9 cellular contexts compared by ENCODE assay signal in the genomic region with DNA sequence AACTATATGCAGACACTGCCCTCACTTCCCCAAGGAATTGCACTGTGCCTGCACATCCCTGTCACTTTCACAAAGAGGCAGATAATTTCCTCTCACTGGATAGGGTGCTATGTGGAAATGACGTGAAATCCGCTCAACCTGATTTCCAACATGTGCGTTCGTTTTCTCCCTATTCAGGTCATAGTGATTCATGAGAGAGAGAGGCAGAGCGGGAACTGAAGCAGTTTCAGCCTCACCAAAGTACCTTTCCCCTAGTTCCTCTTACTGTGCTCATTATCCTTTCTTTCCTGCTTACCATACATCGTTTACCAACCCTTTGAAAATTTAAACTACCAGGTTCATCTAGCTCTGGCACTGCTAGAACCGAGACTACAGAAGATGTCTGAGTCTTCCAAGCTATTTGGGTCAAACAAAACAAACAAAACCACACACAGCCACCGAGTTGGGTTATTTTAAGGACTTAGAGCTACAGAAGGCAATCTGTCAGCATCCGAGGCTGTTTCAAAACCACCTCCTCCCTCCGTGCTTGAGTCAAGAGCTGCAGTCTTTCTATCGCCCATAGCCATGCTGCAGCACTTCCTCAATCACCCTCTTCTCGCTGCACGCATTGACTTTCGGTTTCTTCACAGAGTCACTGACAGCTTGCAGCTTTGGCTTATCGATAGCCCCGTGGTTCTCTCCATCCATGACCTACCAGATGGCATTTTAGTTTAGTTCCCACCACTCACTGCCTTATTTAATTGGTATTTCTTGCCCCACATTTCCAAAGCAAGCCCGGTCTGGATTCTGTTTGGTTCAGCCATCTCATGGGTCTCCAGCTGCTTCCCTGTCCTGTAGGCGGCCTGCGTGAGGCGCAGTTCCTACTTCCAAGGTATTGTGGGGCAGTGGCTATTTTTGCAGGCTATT.
A peak's percentile ranks its signal among the peaks of the same experiment; 100 is the strongest.
DNase-seq lines count a peak whose midpoint lies in the region; ATAC-seq and TF ChIP-seq lines count a peak whose summit lies in the region.
"Had no signal": no experiment of that assay in that cellular context is flagged by ENCODE, and none has a peak within 500 bp of the region (broad histone marks: within the 10 kb centered on the region; RNA-seq: fewer than 3 reads in every experiment).

No MANE protein-coding gene starts in this region.

- no peaks in the 10 kb centered on the region for H3K9me3 Mint-ChIP-seq in CD4-positive, CD25-positive, alpha-beta regulatory T cell
- H3K9me3 Mint-ChIP-seq in activated T-helper 1 cell treated with anti-CD3 and anti-CD28 coated beads, Interleukin-12 subunit alpha, Interleukin-12 subunit beta, Interleukin-2, Interleukin-4 antibody, amounts not matched to agents 30 ng/mL and 10 ng/mL and 1 ng/mL, durations not matched to agents 14 hours and 24 hours and 36 hours, result no peaks in the 10 kb centered on the region

- no peaks in the 10 kb centered on the region for H3K36me3 Mint-ChIP-seq in CD4-positive, CD25-positive, alpha-beta regulatory T cell
- no peaks in the 10 kb centered on the region for H3K36me3 Mint-ChIP-seq in activated T-helper 1 cell treated with anti-CD3 and anti-CD28 coated beads, Interleukin-12 subunit alpha, Interleukin-12 subunit beta, Interleukin-2, Interleukin-4 antibody, amounts not matched to agents 30 ng/mL and 10 ng/mL and 1 ng/mL, durations not matched to agents 14 hours and 24 hours and 36 hours (ENCODE audit: low read depth)

- H3K27me3 ChIP-seq in CD4-positive, CD25-positive, alpha-beta regulatory T cell (ENCODE audit: control insufficient read depth, insufficient read depth, low read length), result no peaks in the 10 kb centered on the region
- H3K27me3 ChIP-seq in PC-9 (ENCODE audit: insufficient read depth, low read depth) (no peaks in the 10 kb centered on the region), ovary (no peaks in the 10 kb centered on the region)

- H3K4me3 ChIP-seq in CD4-positive, CD25-positive, alpha-beta regulatory T cell (ENCODE audit: low read depth, low read length), result peak overlapping the region; percentile 97
- peak overlapping the region; percentile 67 for H3K4me3 ChIP-seq in PC-9
- no peak overlapping the region for H3K4me3 ChIP-seq in ovary
- H3K4me3 ChIP-seq: K562 had no signal

- WGBS in ovary, 3 donors, result 77 to 84% (median 78%) methylated on average over 20 of the region's 20 CpGs

- POLR2A ChIA-PET in PC-9 (lab: Charles Lee; ENCODE audit: unreplicated experiment), result interaction anchor here (0.6 kb wide), 1 partner anchor 1012 kb away, joined by 5 read pairs; no protein-coding TSS in a partner anchor

- no peak for TF ChIP-seq EP300 in ovary (IDR thresholded peaks at IDR 0.05)

- no peaks in the 10 kb centered on the region for H3K9me3 ChIP-seq in CD4-positive, CD25-positive, alpha-beta regulatory T cell (ENCODE audit: control insufficient read depth in 2 of 2, low read length in 2 of 2)
- H3K9me3 ChIP-seq in PC-9 (ENCODE audit: insufficient read depth, low read depth) (no peaks in the 10 kb centered on the region), ovary (no peaks in the 10 kb centered on the region)

- peaks cover 9% of the 10 kb centered on the region; the same call in 1 of the 2 replicates for H3F3A ChIP-seq in PC-9 (ENCODE audit: insufficient read depth, low read depth)

- no peaks in the 10 kb centered on the region for H4K20me1 ChIP-seq in PC-9 (ENCODE audit: insufficient read depth)

- CTCF ChIA-PET in PC-9 (lab: Charles Lee), result no interaction called here

- H3K9me2 ChIP-seq in PC-9 (ENCODE audit: insufficient read depth), result no peaks in the 10 kb centered on the region; the same call in 1 of the 2 replicates

- peak overlapping the region; percentile 90 for H2AFZ ChIP-seq in PC-9

- BruUV-seq in PC-9 (replicated peaks; lab: Mats Ljungman, UMichigan), result no TSS peak

- peak overlapping the region; percentile 67 for H3K27ac ChIP-seq in CD4-positive, CD25-positive, alpha-beta regulatory T cell (ENCODE audit: insufficient read depth, low read length, poor library complexity, severe bottlenecking)
- H3K27ac ChIP-seq in PC-9 (peak overlapping the region; percentile 77), ovary (no peak overlapping the region)

- H3K4me3 Mint-ChIP-seq in CD4-positive, CD25-positive, alpha-beta regulatory T cell, result peak overlapping the region; percentile 91 to 96 (median 94)
- peak overlapping the region; percentile 88 for H3K4me3 Mint-ChIP-seq in activated T-helper 1 cell treated with anti-CD3 and anti-CD28 coated beads, Interleukin-12 subunit alpha, Interleukin-12 subunit beta, Interleukin-2, Interleukin-4 antibody, amounts not matched to agents 30 ng/mL and 10 ng/mL and 1 ng/mL, durations not matched to agents 14 hours and 24 hours and 36 hours

- peak; percentile 65; the same call in 1 of the 2 replicates for TF ChIP-seq CTCF in PC-9 (conservative IDR thresholded peaks at IDR 0.05)
- no peak for TF ChIP-seq CTCF in ovary (IDR thresholded peaks at IDR 0.05)

- peak overlapping the region; percentile 87 for H3K4me2 ChIP-seq in PC-9

- no peak for TF ChIP-seq POLR2A in ovary (IDR thresholded peaks at IDR 0.05)

- ATAC-seq in CD4-positive, CD25-positive, alpha-beta regulatory T cell (ENCODE audit: low read depth in 2 of 2), result peak; percentile 89
- ATAC-seq in GM19395 (IDR thresholded peaks at IDR 0.05; ENCODE audit: unreplicated experiment) (peak; percentile 97), HG03469 (IDR thresholded peaks at IDR 0.05; ENCODE audit: unreplicated experiment) (peak; percentile 96), left cardiac atrium (peak; percentile 53 to 74)
- ATAC-seq: K562 had no signal

- peak overlapping the region; percentile 96 to 97 (median 97) for H3K27ac Mint-ChIP-seq in CD4-positive, CD25-positive, alpha-beta regulatory T cell
- H3K27ac Mint-ChIP-seq in activated T-helper 1 cell treated with anti-CD3 and anti-CD28 coated beads, Interleukin-12 subunit alpha, Interleukin-12 subunit beta, Interleukin-2, Interleukin-4 antibody, amounts not matched to agents 30 ng/mL and 10 ng/mL and 1 ng/mL, durations not matched to agents 14 hours and 24 hours and 36 hours, result peak overlapping the region; percentile 96

- peaks cover 14 to 21% (median 18%) of the 10 kb centered on the region in 4 donors for H3K4me1 Mint-ChIP-seq in CD4-positive, CD25-positive, alpha-beta regulatory T cell
- H3K4me1 Mint-ChIP-seq in activated T-helper 1 cell treated with anti-CD3 and anti-CD28 coated beads, Interleukin-12 subunit alpha, Interleukin-12 subunit beta, Interleukin-2, Interleukin-4 antibody, amounts not matched to agents 30 ng/mL and 10 ng/mL and 1 ng/mL, durations not matched to agents 14 hours and 24 hours and 36 hours (ENCODE audit: low read depth), result peaks cover 20% of the 10 kb centered on the region

- no peaks in the 10 kb centered on the region for H3K27me3 Mint-ChIP-seq in CD4-positive, CD25-positive, alpha-beta regulatory T cell
- peaks cover 4% of the 10 kb centered on the region for H3K27me3 Mint-ChIP-seq in activated T-helper 1 cell treated with anti-CD3 and anti-CD28 coated beads, Interleukin-12 subunit alpha, Interleukin-12 subunit beta, Interleukin-2, Interleukin-4 antibody, amounts not matched to agents 30 ng/mL and 10 ng/mL and 1 ng/mL, durations not matched to agents 14 hours and 24 hours and 36 hours (ENCODE audit: insufficient read depth)

- H3K79me2 ChIP-seq in PC-9 (ENCODE audit: low read depth), result no peaks in the 10 kb centered on the region

- peak; percentile 31 to 88 (median 70) for DNase-seq in CD4-positive, CD25-positive, alpha-beta regulatory T cell
- DNase-seq in PC-9 (peak; percentile 53 to 77), left cardiac atrium (peak; percentile 25), ovary (no peak)
- DNase-seq in activated T-helper 1 cell treated with anti-CD3 and anti-CD28 coated beads, Interleukin-12 subunit alpha, Interleukin-12 subunit beta, Interleukin-2, Interleukin-4 antibody, amounts not matched to agents 30 ng/mL and 10 ng/mL and 1 ng/mL, durations not matched to agents 14 hours and 24 hours and 36 hours (ENCODE audit: low spot score), result peak; percentile 59
- peak; percentile 53 for DNase-seq in stimulated activated CD4-positive, alpha-beta T cell treated with anti-CD3 and anti-CD28 coated beads, Interleukin-2, amount 100 ng/mL, for 4 hours (ENCODE audit: low read depth)

- H3K36me3 ChIP-seq in CD4-positive, CD25-positive, alpha-beta regulatory T cell (ENCODE audit: control insufficient read depth, insufficient read depth, low read length), result no peaks in the 10 kb centered on the region
- no peaks in the 10 kb centered on the region for H3K36me3 ChIP-seq in PC-9 (ENCODE audit: low read depth)
- no peaks in the 10 kb centered on the region for H3K36me3 ChIP-seq in ovary

- intact Hi-C loops in PC-9 (cut with micrococcal nuclease; ENCODE audit: unreplicated experiment), result loop anchor here (1.0 to 5.0 kb wide), 3 partner anchors 567 to 1394 kb away; no protein-coding TSS in a partner anchor
- intact Hi-C loops in activated T-helper 1 cell treated with anti-CD3 and anti-CD28 coated beads, Interleukin-12 subunit alpha, Interleukin-12 subunit beta, Interleukin-2, Interleukin-4 antibody, amounts not matched to agents 30 ng/mL and 10 ng/mL and 1 ng/mL, durations not matched to agents 14 hours and 24 hours and 36 hours (cut with micrococcal nuclease), result loop anchor here (10.0 kb wide), 2 partner anchors 1395 to 1425 kb away; partner anchors contain the start of genes ARGLU1 and EFNB2
- intact Hi-C loops in left cardiac atrium (cut with DNase I), result no loop called here
- intact Hi-C loops in ovary (cut with DNase I), result no loop called here

- peaks cover 12% of the 10 kb centered on the region for H3K4me1 ChIP-seq in CD4-positive, CD25-positive, alpha-beta regulatory T cell (ENCODE audit: control insufficient read depth, insufficient read depth, low read length, poor library complexity, severe bottlenecking)
- H3K4me1 ChIP-seq in PC-9 (replicated peaks; ENCODE audit: insufficient read depth), result peaks cover 8% of the 10 kb centered on the region
- H3K4me1 ChIP-seq in ovary (ENCODE audit: insufficient read depth), result no peaks in the 10 kb centered on the region

Comparison
In these comparisons a context has a peak if more than half of its experiments do, and no peak if none do; other contexts are left out.
1. DNase-seq: peak in CD4-positive, CD25-positive, alpha-beta regulatory T cell (3 of 3), PC-9 (2 of 2), activated T-helper 1 cell treated with anti-CD3 and anti-CD28 coated beads, Interleukin-12 subunit alpha, Interleukin-12 subunit beta, Interleukin-2, Interleukin-4 antibody, amounts not matched to agents 30 ng/mL and 10 ng/mL and 1 ng/mL, durations not matched to agents 14 hours and 24 hours and 36 hours (single experiment), left cardiac atrium (single experiment) and stimulated activated CD4-positive, alpha-beta T cell treated with anti-CD3 and anti-CD28 coated beads, Interleukin-2, amount 100 ng/mL, for 4 hours (single experiment); none in ovary (0 of 5).
2. H3K27ac ChIP-seq: peak in CD4-positive, CD25-positive, alpha-beta regulatory T cell (single experiment) and PC-9 (single experiment); none in ovary (0 of 2).
3. intact Hi-C loops: an anchor here in PC-9 (1.0 to 5.0 kb wide) and activated T-helper 1 cell treated with anti-CD3 and anti-CD28 coated beads, Interleukin-12 subunit alpha, Interleukin-12 subunit beta, Interleukin-2, Interleukin-4 antibody, amounts not matched to agents 30 ng/mL and 10 ng/mL and 1 ng/mL, durations not matched to agents 14 hours and 24 hours and 36 hours (10.0 kb wide); none called in left cardiac atrium and ovary.
4. Peak in every context shown above with its lines, with median percentiles within 50 percentile points of each other: ATAC-seq.